In genomic region chr6:45436544-45437440, GRCh38 we compare ENCODE assay signal across 8 cellular contexts. TPM values are rescaled to one million over a fixed set of nuclear protein-coding genes. Genes with fewer than 3 reads are reported as not detected.
DNase-seq lines count a peak whose midpoint lies in the region; ATAC-seq and TF ChIP-seq lines count a peak whose summit lies in the region.

No MANE protein-coding gene starts in this region.

- H3K9me3 Mint-ChIP-seq in activated naive CD4-positive, alpha-beta T cell treated with anti-CD3 and anti-CD28 coated beads for 36 hours: no peaks in the 10 kb centered on the region

- H3K36me3 Mint-ChIP-seq in activated naive CD4-positive, alpha-beta T cell treated with anti-CD3 and anti-CD28 coated beads for 36 hours (ENCODE audit: low read depth): peaks cover 5% of the 10 kb centered on the region

- ATAC-seq in HG03520 (IDR thresholded peaks at IDR 0.05; ENCODE audit: unreplicated experiment): peak; percentile 85

- H3K27ac Mint-ChIP-seq in activated naive CD4-positive, alpha-beta T cell treated with anti-CD3 and anti-CD28 coated beads for 36 hours: peak overlapping the region; percentile 76

- peaks cover 58% of the 10 kb centered on the region for H3K4me1 Mint-ChIP-seq in activated naive CD4-positive, alpha-beta T cell treated with anti-CD3 and anti-CD28 coated beads for 36 hours (ENCODE audit: low read depth)

- H3K27ac ChIP-seq in RWPE1: no peak overlapping the region

- CTCF ChIA-PET in activated naive CD4-positive, alpha-beta T cell treated with anti-CD3 and anti-CD28 coated beads for 36 hours (lab: Charles Lee): interaction anchor here (0.6 to 1.3 kb wide), 4 partner anchors 11 to 967 kb away, joined by 3 to 6 read pairs (median 3); no protein-coding TSS in a partner anchor
- CTCF ChIA-PET in RWPE1 (lab: Yijun Ruan, JAX): interaction anchor here (0.6 to 1.6 kb wide), 3 partner anchors 86 to 321 kb away, joined by 3 read pairs; no protein-coding TSS in a partner anchor

- POLR2A ChIA-PET in RWPE1 (lab: Yijun Ruan, JAX; ENCODE audit: low non-redundant PET): no interaction called here

- TF ChIP-seq CTCF in RWPE1 (conservative IDR thresholded peaks at IDR 0.05; ENCODE audit: low read depth): no peak

- H3K4me3 Mint-ChIP-seq in activated naive CD4-positive, alpha-beta T cell treated with anti-CD3 and anti-CD28 coated beads for 36 hours: peak overlapping the region; percentile 35

- intact Hi-C loops in activated naive CD4-positive, alpha-beta T cell treated with anti-CD3 and anti-CD28 coated beads for 36 hours (cut with micrococcal nuclease): loop anchor here (1.0 to 5.0 kb wide), 7 partner anchors 10 to 486 kb away; no protein-coding TSS in a partner anchor

- DNase-seq in COLO829 (ENCODE audit: low spot score) (peak; percentile 68), left kidney (ENCODE audit: low read depth, low spot score) (peak; percentile 28), inferior parietal cortex (ENCODE audit: extremely low spot score) (no peak), RWPE1 (ENCODE audit: low spot score) (no peak), anterior cingulate cortex (lab: John Stamatoyannopoulos, UW) (no peak), cerebellum (ENCODE audit: low spot score) (no peak)
- DNase-seq in activated naive CD4-positive, alpha-beta T cell treated with anti-CD3 and anti-CD28 coated beads for 36 hours: peak; percentile 77

- H3K27me3 Mint-ChIP-seq in activated naive CD4-positive, alpha-beta T cell treated with anti-CD3 and anti-CD28 coated beads for 36 hours (ENCODE audit: low read depth): no peaks in the 10 kb centered on the region

RNA-seq across cellular contexts. Expression of gene SUPT3H, which starts 59.1 kb away (rescaled TPM):
- 10 to 100 TPM; 15.7 to 17.9 TPM for total RNA-seq in activated naive CD4-positive, alpha-beta T cell treated with anti-CD3 and anti-CD28 coated beads for 36 hours
- 29.9 TPM for total RNA-seq in cerebellum

Comparison
In these comparisons a context has a peak if more than half of its experiments do, and no peak if none do; other contexts are left out.
1. DNase-seq: peak in COLO829 (single experiment), activated naive CD4-positive, alpha-beta T cell treated with anti-CD3 and anti-CD28 coated beads for 36 hours (single experiment) and left kidney (single experiment); none in inferior parietal cortex (single experiment), RWPE1 (single experiment), anterior cingulate cortex (0 of 58) and cerebellum (single experiment).